8 cellular contexts compared by ENCODE assay signal in the genomic region with DNA sequence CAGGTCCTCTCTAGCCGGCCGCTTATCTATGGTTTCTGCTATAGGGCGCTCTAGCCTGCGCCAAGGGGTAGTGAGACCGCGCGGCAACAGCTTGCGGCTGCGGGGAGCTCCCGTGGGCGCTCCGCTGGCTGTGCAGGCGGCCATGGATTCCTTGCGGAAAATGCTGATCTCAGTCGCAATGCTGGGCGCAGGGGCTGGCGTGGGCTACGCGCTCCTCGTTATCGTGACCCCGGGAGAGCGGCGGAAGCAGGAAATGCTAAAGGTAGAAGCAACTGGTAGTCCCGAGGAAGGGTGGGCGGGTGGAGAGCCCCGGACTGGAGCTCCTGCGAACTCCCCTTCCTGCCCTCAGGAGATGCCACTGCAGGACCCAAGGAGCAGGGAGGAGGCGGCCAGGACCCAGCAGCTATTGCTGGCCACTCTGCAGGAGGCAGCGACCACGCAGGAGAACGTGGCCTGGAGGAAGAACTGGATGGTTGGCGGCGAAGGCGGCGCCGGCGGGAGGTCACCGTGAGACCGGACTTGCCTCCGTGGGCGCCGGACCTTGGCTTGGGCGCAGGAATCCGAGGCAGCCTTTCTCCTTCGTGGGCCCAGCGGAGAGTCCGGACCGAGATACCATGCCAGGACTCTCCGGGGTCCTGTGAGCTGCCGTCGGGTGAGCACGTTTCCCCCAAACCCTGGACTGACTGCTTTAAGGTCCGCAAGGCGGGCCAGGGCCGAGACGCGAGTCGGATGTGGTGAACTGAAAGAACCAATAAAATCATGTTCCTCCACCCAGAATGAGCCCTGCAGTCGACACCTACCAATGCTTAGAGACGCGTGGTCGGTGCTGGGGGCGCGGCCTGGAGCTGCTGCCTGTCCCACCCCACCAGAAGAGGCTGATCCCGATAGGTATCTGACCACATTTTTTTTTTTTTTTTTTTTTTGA. TPM values are rescaled to one million over a fixed set of nuclear protein-coding genes. Genes with fewer than 3 reads are reported as not detected.
A peak's percentile ranks its signal among the peaks of the same experiment; 100 is the strongest.
DNase-seq lines count a peak whose midpoint lies in the region; ATAC-seq, FAIRE-seq and TF ChIP-seq lines count a peak whose summit lies in the region.

Gene LBHD1 (minus strand): TSS at position 664 of the 925 bp plus-strand sequence. CDS start 2,236 bp downstream, outside the sequence.
Gene UQCC3 (plus strand): TSS at position 70 of the 925 bp plus-strand sequence. CDS start 73 bp downstream, at position 143.

- no peaks in the 10 kb centered on the region for H3K9me2 ChIP-seq in hepatocyte (replicated peaks; ENCODE audit: insufficient read depth)

- H3K36me3 ChIP-seq in astrocyte (ENCODE audit: insufficient read depth, low read length), result peaks cover 8% of the 10 kb centered on the region
- no peaks in the 10 kb centered on the region for H3K36me3 ChIP-seq in hepatocyte (replicated peaks; ENCODE audit: insufficient read depth, low read depth)

- peak within 1 kb of the TSS; percentile 94 for H3K4me2 ChIP-seq in astrocyte (ENCODE audit: low read length)
- peak within 1 kb of the TSS; percentile 93 for H3K4me2 ChIP-seq in hepatocyte

- H3K4me1 ChIP-seq in astrocyte (ENCODE audit: insufficient read depth, low read length) (peaks cover 14% of the 10 kb centered on the region), hepatocyte (ENCODE audit: insufficient read depth) (peaks cover 21% of the 10 kb centered on the region)

- peaks cover 40% of the 10 kb centered on the region for H3K36me3 Mint-ChIP-seq in T-helper 2 cell treated with Interferon-gamma antibody and Interleukin-4, amounts not matched to agents 5 μg/mL and 100 μg/mL, for 36 hours (ENCODE audit: low read depth)
- H3K36me3 Mint-ChIP-seq in astrocyte (ENCODE audit: low read depth, unreplicated experiment), result peaks cover 6% of the 10 kb centered on the region

- H3K27me3 ChIP-seq in astrocyte (ENCODE audit: insufficient read depth, low read length) (no peaks in the 10 kb centered on the region), hepatocyte (no peaks in the 10 kb centered on the region)

- H3K9me3 ChIP-seq in astrocyte (ENCODE audit: insufficient read depth, low read depth, low read length), result no peaks in the 10 kb centered on the region
- no peaks in the 10 kb centered on the region for H3K9me3 ChIP-seq in hepatocyte (ENCODE audit: low read depth)

- peak within 1 kb of the TSS; percentile 88 for H3K9ac ChIP-seq in astrocyte (ENCODE audit: low read length)

- H4K20me1 ChIP-seq in astrocyte (ENCODE audit: insufficient read depth, low read length), result peaks cover 8% of the 10 kb centered on the region
- H4K20me1 ChIP-seq in hepatocyte (ENCODE audit: insufficient read depth, poor library complexity, severe bottlenecking), result peaks cover 1% of the 10 kb centered on the region

- DNase-seq in NCI-H187 treated with DMSO at 0.1 percent for 48 hours (lab: John Stamatoyannopoulos, UW), result peak; percentile 54
- DNase-seq in T-helper 2 cell treated with Interferon-gamma antibody and Interleukin-4, amounts not matched to agents 5 μg/mL and 100 μg/mL, for 36 hours (ENCODE audit: low spot score), result peak; percentile 91
- DNase-seq in astrocyte (ENCODE audit: low read depth), result peak; percentile 81
- DNase-seq in hepatocyte (ENCODE audit: low spot score), result peak; percentile 92
- peak; percentile 61 for DNase-seq in retinal pigment epithelial cell (ENCODE audit: low read depth)

- no peaks in the 10 kb centered on the region for H3K9me3 Mint-ChIP-seq in T-helper 2 cell treated with Interferon-gamma antibody and Interleukin-4, amounts not matched to agents 5 μg/mL and 100 μg/mL, for 36 hours
- no peaks in the 10 kb centered on the region for H3K9me3 Mint-ChIP-seq in astrocyte (ENCODE audit: unreplicated experiment)

- peaks cover 56% of the 10 kb centered on the region for H3K79me2 ChIP-seq in astrocyte (ENCODE audit: insufficient read depth, low read length)
- peaks cover 56% of the 10 kb centered on the region for H3K79me2 ChIP-seq in hepatocyte

- H2AFZ ChIP-seq in astrocyte (ENCODE audit: low read depth, low read length) (peak within 1 kb of the TSS; percentile 74), hepatocyte (peak within 1 kb of the TSS; percentile 60)

- peaks cover 43% of the 10 kb centered on the region for H3K4me1 Mint-ChIP-seq in T-helper 2 cell treated with Interferon-gamma antibody and Interleukin-4, amounts not matched to agents 5 μg/mL and 100 μg/mL, for 36 hours (ENCODE audit: low read depth)
- H3K4me1 Mint-ChIP-seq in astrocyte (ENCODE audit: low read depth, unreplicated experiment), result peaks cover 9% of the 10 kb centered on the region

- H3K27me3 Mint-ChIP-seq in T-helper 2 cell treated with Interferon-gamma antibody and Interleukin-4, amounts not matched to agents 5 μg/mL and 100 μg/mL, for 36 hours (ENCODE audit: low read depth), result no peaks in the 10 kb centered on the region
- no peaks in the 10 kb centered on the region for H3K27me3 Mint-ChIP-seq in astrocyte (ENCODE audit: low read depth, unreplicated experiment)

- FAIRE-seq in astrocyte (lab: Jason Lieb, UNC), result no peak

- peak within 1 kb of the TSS; percentile 92 for H3K27ac Mint-ChIP-seq in T-helper 2 cell treated with Interferon-gamma antibody and Interleukin-4, amounts not matched to agents 5 μg/mL and 100 μg/mL, for 36 hours
- peak within 1 kb of the TSS; percentile 90 for H3K27ac Mint-ChIP-seq in astrocyte (ENCODE audit: unreplicated experiment)

- peak within 1 kb of the TSS; percentile 80 for H3K4me3 ChIP-seq in GM08714 (ENCODE audit: low read length)
- H3K4me3 ChIP-seq in astrocyte (ENCODE audit: insufficient read depth, low read depth, low read length), result peak within 1 kb of the TSS; percentile 87
- peak within 1 kb of the TSS; percentile 60 for H3K4me3 ChIP-seq in hepatocyte
- H3K4me3 ChIP-seq in retinal pigment epithelial cell (ENCODE audit: low read length), result peak within 1 kb of the TSS; percentile 85

- 1% methylated on average over 66 of the region's 66 CpGs for WGBS in hepatocyte (ENCODE audit: low lambda C conversion rate, missing lambda C conversion rate)

- TF ChIP-seq CTCF in astrocyte (IDR thresholded peaks at IDR 0.05; ENCODE audit: insufficient read depth, low read depth, low read length), result no peak
- TF ChIP-seq CTCF in hepatocyte (IDR thresholded peaks at IDR 0.05; ENCODE audit: poor library complexity), result no peak
- no peak for TF ChIP-seq CTCF in retinal pigment epithelial cell (conservative IDR thresholded peaks at IDR 0.05; ENCODE audit: low read depth, low read length)

- H3K4me3 Mint-ChIP-seq in T-helper 2 cell treated with Interferon-gamma antibody and Interleukin-4, amounts not matched to agents 5 μg/mL and 100 μg/mL, for 36 hours, result peak within 1 kb of the TSS; percentile 98
- H3K4me3 Mint-ChIP-seq in astrocyte (ENCODE audit: unreplicated experiment), result peak within 1 kb of the TSS; percentile 92

- H3K27ac ChIP-seq in astrocyte (ENCODE audit: low read depth, low read length), result peak within 1 kb of the TSS; percentile 77
- H3K27ac ChIP-seq in hepatocyte, result peak within 1 kb of the TSS; percentile 95

- ATAC-seq in HG02763 (IDR thresholded peaks at IDR 0.05; ENCODE audit: unreplicated experiment), result peak; percentile 52
- ATAC-seq in GM18519 (IDR thresholded peaks at IDR 0.05; ENCODE audit: low FRiP score, unreplicated experiment), result no peak

RNA-seq across cellular contexts. Expression of gene LBHD1, which starts in this region (rescaled TPM):
- total RNA-seq in astrocyte (6.4 and 8.0 TPM in 2 replicates), hepatocyte (5.4 and 11.2 TPM in 2 replicates)
- polyA plus RNA-seq in hepatocyte, result 6.5 and 6.7 TPM in 2 replicates

RNA-seq across cellular contexts. Expression of gene UQCC3, which starts in this region (rescaled TPM):
- total RNA-seq in astrocyte (7.2 and 8.7 TPM in 2 replicates), hepatocyte (8.9 and 11.1 TPM in 2 replicates)
- polyA plus RNA-seq in hepatocyte, result 17.0 and 19.0 TPM in 2 replicates
